Comparison of ENCODE assay signal across 1 cellular context in genomic region chr15:48898083-48898482, GRCh38.
TF ChIP-seq lines count a peak whose summit lies in the region.

No MANE protein-coding gene starts in this region.

TF ChIP-seq in GM12878, 131 proteins besides CTCF, POLR2A, EP300 and RAD21:
- no peak for TF ChIP-seq BCL3 (IDR thresholded peaks at IDR 0.05; ENCODE audit: borderline replicate concordance, insufficient read depth, low read depth, low read length, poor library complexity, severe bottlenecking)
- TF ChIP-seq ATF3 (IDR thresholded peaks at IDR 0.05; ENCODE audit: borderline replicate concordance, extremely low read depth, low read depth, low read length) = no peak
- TF ChIP-seq, protein P1, sequence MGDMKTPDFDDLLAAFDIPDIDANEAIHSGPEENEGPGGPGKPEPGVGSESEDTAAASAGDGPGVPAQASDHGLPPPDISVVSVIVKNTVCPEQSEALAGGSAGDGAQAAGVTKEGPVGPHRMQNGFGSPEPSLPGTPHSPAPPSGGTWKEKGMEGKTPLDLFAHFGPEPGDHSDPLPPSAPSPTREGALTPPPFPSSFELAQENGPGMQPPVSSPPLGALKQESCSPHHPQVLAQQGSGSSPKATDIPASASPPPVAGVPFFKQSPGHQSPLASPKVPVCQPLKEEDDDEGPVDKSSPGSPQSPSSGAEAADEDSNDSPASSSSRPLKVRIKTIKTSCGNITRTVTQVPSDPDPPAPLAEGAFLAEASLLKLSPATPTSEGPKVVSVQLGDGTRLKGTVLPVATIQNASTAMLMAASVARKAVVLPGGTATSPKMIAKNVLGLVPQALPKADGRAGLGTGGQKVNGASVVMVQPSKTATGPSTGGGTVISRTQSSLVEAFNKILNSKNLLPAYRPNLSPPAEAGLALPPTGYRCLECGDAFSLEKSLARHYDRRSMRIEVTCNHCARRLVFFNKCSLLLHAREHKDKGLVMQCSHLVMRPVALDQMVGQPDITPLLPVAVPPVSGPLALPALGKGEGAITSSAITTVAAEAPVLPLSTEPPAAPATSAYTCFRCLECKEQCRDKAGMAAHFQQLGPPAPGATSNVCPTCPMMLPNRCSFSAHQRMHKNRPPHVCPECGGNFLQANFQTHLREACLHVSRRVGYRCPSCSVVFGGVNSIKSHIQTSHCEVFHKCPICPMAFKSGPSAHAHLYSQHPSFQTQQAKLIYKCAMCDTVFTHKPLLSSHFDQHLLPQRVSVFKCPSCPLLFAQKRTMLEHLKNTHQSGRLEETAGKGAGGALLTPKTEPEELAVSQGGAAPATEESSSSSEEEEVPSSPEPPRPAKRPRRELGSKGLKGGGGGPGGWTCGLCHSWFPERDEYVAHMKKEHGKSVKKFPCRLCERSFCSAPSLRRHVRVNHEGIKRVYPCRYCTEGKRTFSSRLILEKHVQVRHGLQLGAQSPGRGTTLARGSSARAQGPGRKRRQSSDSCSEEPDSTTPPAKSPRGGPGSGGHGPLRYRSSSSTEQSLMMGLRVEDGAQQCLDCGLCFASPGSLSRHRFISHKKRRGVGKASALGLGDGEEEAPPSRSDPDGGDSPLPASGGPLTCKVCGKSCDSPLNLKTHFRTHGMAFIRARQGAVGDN (IDR thresholded peaks at IDR 0.05) = no peak
- no peak for TF ChIP-seq ZBED1 (IDR thresholded peaks at IDR 0.05; ENCODE audit: borderline replicate concordance)
- no peak for TF ChIP-seq POLR2AphosphoS5 (IDR thresholded peaks at IDR 0.05; ENCODE audit: low read length)
- no peak for TF ChIP-seq PAX5 (IDR thresholded peaks at IDR 0.05; ENCODE audit: borderline replicate concordance, low read depth, low read length)
- no peak for TF ChIP-seq SMC3 (IDR thresholded peaks at IDR 0.05; ENCODE audit: borderline replicate concordance, low read length)
- no peak for TF ChIP-seq ESRRA (IDR thresholded peaks at IDR 0.05; ENCODE audit: low read length)
- TF ChIP-seq CBX5 (IDR thresholded peaks at IDR 0.05; ENCODE audit: low read depth) = no peak
- TF ChIP-seq BACH1 (IDR thresholded peaks at IDR 0.05; ENCODE audit: borderline replicate concordance) = no peak
- no peak for TF ChIP-seq ZBTB11 (CRISPR knock-in tag; IDR thresholded peaks at IDR 0.05)
